8 cellular contexts compared by ENCODE assay signal in the genomic region with DNA sequence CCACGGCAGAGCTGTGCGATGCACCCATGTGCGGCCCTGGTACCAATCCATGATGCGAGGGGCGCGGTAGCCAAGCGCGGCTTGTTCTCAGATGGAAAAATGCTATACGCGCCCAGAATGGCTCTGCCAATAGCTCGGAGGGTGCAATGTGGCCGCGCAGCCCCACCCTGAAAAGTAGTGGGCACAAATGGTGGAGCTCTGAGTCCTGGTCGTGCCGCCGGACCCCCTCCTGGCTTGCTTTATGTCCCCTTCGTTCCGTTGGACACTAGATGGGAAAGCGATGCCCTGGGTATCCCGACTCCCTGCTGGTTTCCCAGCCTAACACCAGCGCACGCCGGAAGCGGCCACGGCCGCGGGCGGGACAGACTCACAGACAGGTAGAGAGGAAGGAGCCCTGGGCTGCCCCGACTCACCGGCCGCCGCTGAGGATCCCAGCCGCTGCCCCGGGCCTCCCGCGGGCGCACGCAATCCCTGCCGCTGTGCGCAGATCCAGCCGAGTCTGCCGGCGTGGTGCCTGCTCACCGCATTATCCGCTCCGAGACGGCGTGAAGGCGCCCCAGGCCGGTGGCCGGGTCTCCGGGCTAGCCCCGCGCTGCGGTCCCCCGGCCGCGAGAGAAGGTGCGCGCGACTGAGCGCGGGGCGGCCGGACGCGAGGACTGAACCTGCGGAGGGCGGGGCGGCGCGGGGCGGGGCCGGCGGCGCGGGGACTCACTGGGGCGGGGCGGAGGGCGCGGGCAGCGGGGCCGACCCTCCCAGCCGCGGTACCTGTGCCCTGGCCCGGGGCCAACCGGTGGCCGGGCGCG. TPM values are rescaled to one million over a fixed set of nuclear protein-coding genes. Genes with fewer than 3 reads are reported as not detected.
DNase-seq lines count a peak whose midpoint lies in the region; ATAC-seq and TF ChIP-seq lines count a peak whose summit lies in the region.

Gene CDC42EP3, minus strand, starts transcription at position 630 of the 803 bp plus-strand sequence. CDS start 25,055 bp downstream, outside the sequence.

- DNase-seq in A172 (ENCODE audit: low spot score) (no peak), NCI-H69 (lab: John Stamatoyannopoulos, UW) (peak; percentile 86), endothelial cell (ENCODE audit: low spot score) (peak; percentile 72)
- DNase-seq in activated CD8-positive, alpha-beta memory T cell treated with anti-CD3 and anti-CD28 coated beads for 48 hours (ENCODE audit: low read depth in 2 of 3, low spot score in 2 of 3), result peak; percentile 33 to 47 (median 44)
- DNase-seq in stimulated activated naive CD4-positive, alpha-beta T cell (lab: John Stamatoyannopoulos, UW), result peak; percentile 10 to 65 (median 53)

- peaks cover 13% of the 10 kb centered on the region for H3K36me3 Mint-ChIP-seq in endothelial cell (ENCODE audit: low read depth, unreplicated experiment)

- peaks cover 2% of the 10 kb centered on the region for H3K27me3 Mint-ChIP-seq in endothelial cell (ENCODE audit: unreplicated experiment)

- peaks cover 34% of the 10 kb centered on the region for H3K4me1 ChIP-seq in muscle layer of colon (ENCODE audit: insufficient read depth, low read length)

- peak within 1 kb of the TSS; percentile 99 for H3K27ac ChIP-seq in muscle layer of colon (ENCODE audit: low read depth, low read length)

- peaks cover 31% of the 10 kb centered on the region for H3K4me1 Mint-ChIP-seq in endothelial cell (ENCODE audit: unreplicated experiment)

- no peak for TF ChIP-seq CTCF in endothelial cell (IDR thresholded peaks at IDR 0.05; ENCODE audit: unreplicated experiment)

- H3K27me3 ChIP-seq in muscle layer of colon (ENCODE audit: control insufficient read depth in 1 of 2, insufficient read depth in 2 of 2, low read length in 2 of 2), result no peaks in the 10 kb centered on the region

- peaks cover 5% of the 10 kb centered on the region for H3K36me3 ChIP-seq in muscle layer of colon (ENCODE audit: insufficient read depth, low read length)

- ATAC-seq in HG03064 (IDR thresholded peaks at IDR 0.05; ENCODE audit: low read depth, unreplicated experiment), result peak; percentile 44

- H3K4me3 ChIP-seq in muscle layer of colon (ENCODE audit: low read depth in 1 of 2, low read length in 2 of 2), result peak within 1 kb of the TSS; percentile 87 to 95

- H3K4me3 Mint-ChIP-seq in endothelial cell (ENCODE audit: unreplicated experiment), result peak within 1 kb of the TSS; percentile 93

- peak within 1 kb of the TSS; percentile 95 for H3K9ac ChIP-seq in muscle layer of colon (ENCODE audit: low read length)

- peak; percentile 92 for TF ChIP-seq POLR2A in GM18526 (IDR thresholded peaks at IDR 0.05; ENCODE audit: extremely low read depth, insufficient read length)

- H3K9me3 ChIP-seq in muscle layer of colon (ENCODE audit: low read length), result no peaks in the 10 kb centered on the region

- H3K9me3 Mint-ChIP-seq in endothelial cell (ENCODE audit: unreplicated experiment), result no peaks in the 10 kb centered on the region

- H3K27ac Mint-ChIP-seq in endothelial cell (ENCODE audit: unreplicated experiment), result peak within 1 kb of the TSS; percentile 78

RNA-seq across cellular contexts. Expression of gene CDC42EP3, which starts in this region (rescaled TPM):
- total RNA-seq in A172 (2014; rRNA removed; shearing (Covaris generic)), result 66.8 and 71.5 TPM in 2 replicates
- 53.1 TPM for total RNA-seq in endothelial cell (ENCODE audit: unreplicated experiment)
